25 cellular contexts compared by ENCODE assay signal in genomic region chr18:74110983-74111382, GRCh38. TPM values are rescaled to one million over a fixed set of nuclear protein-coding genes. Genes with fewer than 3 reads are reported as not detected.
DNase-seq lines count a peak whose midpoint lies in the region; ATAC-seq and TF ChIP-seq lines count a peak whose summit lies in the region.
"Had no signal": no experiment of that assay in that cellular context is flagged by ENCODE, and none has a peak within 500 bp of the region (broad histone marks: within the 10 kb centered on the region; RNA-seq: fewer than 3 reads in every experiment).

No MANE protein-coding gene starts in this region.

- TF ChIP-seq POLR2A in transverse colon (IDR thresholded peaks at IDR 0.05) (no peak), ovary (IDR thresholded peaks at IDR 0.05) (no peak)

- H3K9me3 ChIP-seq in hepatocyte (ENCODE audit: low read depth): no peaks in the 10 kb centered on the region
- H3K9me3 ChIP-seq in mucosa of descending colon: peaks cover 7% of the 10 kb centered on the region
- peaks cover 4 to 6% of the 10 kb centered on the region in 2 donors for H3K9me3 ChIP-seq in transverse colon
- no peaks in the 10 kb centered on the region for H3K9me3 ChIP-seq in ovary
- H3K9me3 ChIP-seq: BE2C had no signal

- H3K36me3 ChIP-seq in hepatocyte (replicated peaks; ENCODE audit: insufficient read depth, low read depth) (no peaks in the 10 kb centered on the region), mucosa of descending colon (ENCODE audit: low read depth) (no peaks in the 10 kb centered on the region), transverse colon (no peaks in the 10 kb centered on the region), ovary (no peaks in the 10 kb centered on the region)
- H3K36me3 ChIP-seq: BE2C, BLaER1 had no signal

- peak; percentile 48 for DNase-seq in hepatocyte (ENCODE audit: low spot score)
- peak in 2 of 3 donors; percentile 43 to 66 for DNase-seq in mucosa of descending colon
- peak; percentile 39 for DNase-seq in transverse colon
- no peak for DNase-seq in stimulated activated naive CD4-positive, alpha-beta T cell treated with Interleukin-2 at 50 U/mL for 16 hours (lab: John Stamatoyannopoulos, UW)
- no peak for DNase-seq in ovary
- DNase-seq: 8988T; ACHN; BE2C; C1 segment of cervical spinal cord; CD4-positive, alpha-beta memory T cell; CD4-positive, CD25-positive, alpha-beta regulatory T cell; CD8-positive, alpha-beta memory T cell; COR-L47; DMS 273 treated with DMSO at 0.1 percent for 48 hours; DMS153; DMS53; DMS79; DND-41; EL; GDM1 had no signal

- 68% methylated on average over 4 of the region's 4 CpGs for WGBS in hepatocyte (ENCODE audit: low lambda C conversion rate, missing lambda C conversion rate)
- 38 to 47% methylated on average over 3 to 4 of the region's 4 CpGs for WGBS in transverse colon (ENCODE audit: low coverage in 1 of 2), 2 donors
- 72 to 93% (median 79%) methylated on average over 4 of the region's 4 CpGs for WGBS in ovary, 3 donors

- no peaks in the 10 kb centered on the region for H3K9me2 ChIP-seq in hepatocyte (replicated peaks; ENCODE audit: insufficient read depth)

- H3K27ac ChIP-seq in hepatocyte: peak overlapping the region; percentile 35
- H3K27ac ChIP-seq in transverse colon: no peak overlapping the region
- H3K27ac ChIP-seq in ovary: no peak overlapping the region
- H3K27ac ChIP-seq: BLaER1 had no signal

- no peak for TF ChIP-seq CTCF in hepatocyte (IDR thresholded peaks at IDR 0.05; ENCODE audit: poor library complexity)
- TF ChIP-seq CTCF in mucosa of descending colon (IDR thresholded peaks at IDR 0.05): no peak
- TF ChIP-seq CTCF in transverse colon (IDR thresholded peaks at IDR 0.05): no peak
- no peak for TF ChIP-seq CTCF in ovary (IDR thresholded peaks at IDR 0.05)

- no peaks in the 10 kb centered on the region for H3K79me2 ChIP-seq in hepatocyte

- no peak overlapping the region for H3K4me2 ChIP-seq in hepatocyte
- H3K4me2 ChIP-seq: BLaER1 had no signal

- ATAC-seq in mucosa of descending colon (peak; percentile 85), HG02981 (IDR thresholded peaks at IDR 0.05; ENCODE audit: unreplicated experiment) (no peak)
- ATAC-seq: GM12878 had no signal

- in situ Hi-C loops in transverse colon (cut with MboI; ENCODE audit: low pct_ligation_motif_present in 1 of 4, low pct_unique_long_range_greater_than_20kb in 1 of 4, low sequenced_read_pairs in 3 of 4): no loop called here

- TF ChIP-seq EP300 in transverse colon (IDR thresholded peaks at IDR 0.05; ENCODE audit: low read depth) (no peak), ovary (IDR thresholded peaks at IDR 0.05) (no peak)

- no peaks in the 10 kb centered on the region for H3K4me1 ChIP-seq in hepatocyte (ENCODE audit: insufficient read depth)
- no peaks in the 10 kb centered on the region for H3K4me1 ChIP-seq in mucosa of descending colon (ENCODE audit: low read depth)
- peaks cover 0 to 6% (median 0%) of the 10 kb centered on the region in 4 donors for H3K4me1 ChIP-seq in transverse colon
- no peaks in the 10 kb centered on the region for H3K4me1 ChIP-seq in ovary (ENCODE audit: insufficient read depth)
- H3K4me1 ChIP-seq: BE2C had no signal

- H3K27me3 ChIP-seq in hepatocyte (no peaks in the 10 kb centered on the region), transverse colon (peaks cover 9% of the 10 kb centered on the region), ovary (no peaks in the 10 kb centered on the region)
- H3K27me3 ChIP-seq: BE2C, BLaER1 had no signal

- no peak overlapping the region for H2AFZ ChIP-seq in hepatocyte

- no peaks in the 10 kb centered on the region for H4K20me1 ChIP-seq in hepatocyte (ENCODE audit: insufficient read depth, poor library complexity, severe bottlenecking)
- H4K20me1 ChIP-seq: BLaER1 had no signal

- intact Hi-C loops in mucosa of descending colon (cut with DNase I, micrococcal nuclease): no loop called here
- intact Hi-C loops in transverse colon (cut with DNase I; ENCODE audit: low total_unique reads): no loop called here
- intact Hi-C loops in ovary (cut with DNase I): no loop called here

- H3K4me3 ChIP-seq in hepatocyte: no peak overlapping the region
- no peak overlapping the region for H3K4me3 ChIP-seq in mucosa of descending colon
- H3K4me3 ChIP-seq in transverse colon: no peak overlapping the region
- no peak overlapping the region for H3K4me3 ChIP-seq in ovary
- H3K4me3 ChIP-seq: BLaER1, GM12878 had no signal

RNA-seq across cellular contexts. Expression of gene FBXO15, which starts 36.7 kb away (rescaled TPM):
- total RNA-seq in hepatocyte (0.48 and 0.93 TPM in 2 replicates), mucosa of descending colon (1 to 10 TPM in 1 of 3 donors, under 1 TPM in 1, not detected in 1; 0.43 to 1.0 TPM), transverse colon (under 1 TPM in 2 of 4 donors, not detected in 2; 0.14 to 0.64 TPM), ovary (10 to 100 TPM in 1 of 7 donors, 1 to 10 TPM in 3, under 1 TPM in 3; 0.40 to 13.6 (median 1.3) TPM)
- polyA plus RNA-seq in hepatocyte (0.69 and 0.84 TPM in 2 replicates), ovary (1 to 10 TPM in 1 of 2 donors, under 1 TPM in 1; 0.73 to 1.1 TPM)
- total RNA-seq: CD4-positive, CD25-positive, alpha-beta regulatory T cell; G401 had no signal
- polyA plus RNA-seq: CD14-positive monocyte had no signal

RNA-seq across cellular contexts. Expression of gene TIMM21, which starts 37.3 kb away (rescaled TPM):
- total RNA-seq in hepatocyte (22.8 and 25.6 TPM in 2 replicates), mucosa of descending colon (10 to 100 TPM; 26.1 to 46.1 (median 34.8) TPM), transverse colon (10 to 100 TPM; 10.5 to 38.1 (median 22.0) TPM), ovary (10 to 100 TPM; 12.5 to 28.0 (median 22.9) TPM)
- polyA plus RNA-seq in hepatocyte (53.0 and 67.2 TPM in 2 replicates), ovary (10 to 100 TPM; 19.1 to 49.8 TPM)

Comparison
In these comparisons a context has a peak if more than half of its experiments do, and no peak if none do; other contexts are left out.
1. DNase-seq: peak in hepatocyte (single experiment), mucosa of descending colon (2 of 3) and transverse colon (single experiment); none in stimulated activated naive CD4-positive, alpha-beta T cell treated with Interleukin-2 at 50 U/mL for 16 hours (single experiment) and ovary (0 of 5).